ENCODE assay signal across 14 cellular contexts in the genomic region with DNA sequence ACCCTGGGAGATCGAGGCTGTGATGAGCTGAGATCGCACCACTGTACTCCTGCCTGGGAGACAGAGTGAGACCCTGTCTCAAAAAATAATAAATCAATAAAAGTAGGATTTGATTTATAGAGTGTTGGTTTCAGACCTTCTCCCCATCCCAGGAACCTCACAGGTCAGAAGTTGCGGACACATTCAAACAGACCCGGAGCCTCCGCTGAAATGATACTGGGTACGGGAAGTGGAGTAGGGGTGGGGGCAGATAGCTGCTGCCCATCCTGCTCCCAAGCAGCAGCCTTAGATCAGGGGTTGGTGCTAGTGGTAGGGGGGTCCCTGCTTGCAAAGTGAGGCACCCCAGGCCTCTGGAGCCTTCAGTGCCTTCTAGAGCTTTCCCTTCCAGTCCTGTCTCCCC. TPM values are rescaled to one million over a fixed set of nuclear protein-coding genes. Genes with fewer than 3 reads are reported as not detected.
DNase-seq lines count a peak whose midpoint lies in the region; ATAC-seq and TF ChIP-seq lines count a peak whose summit lies in the region.
"Had no signal": no experiment of that assay in that cellular context is flagged by ENCODE, and none has a peak within 500 bp of the region (broad histone marks: within the 10 kb centered on the region; RNA-seq: fewer than 3 reads in every experiment).

No MANE protein-coding gene starts in this region.

- TF ChIP-seq CTCF in coronary artery (IDR thresholded peaks at IDR 0.05), result no peak
- no peak for TF ChIP-seq CTCF in osteoblast (IDR thresholded peaks at IDR 0.05; ENCODE audit: extremely low read depth, low read depth, low read length)
- no peak for TF ChIP-seq CTCF in thoracic aorta (IDR thresholded peaks at IDR 0.05)

- H3K79me2 ChIP-seq in osteoblast (ENCODE audit: insufficient read depth, low read length), result peaks cover 3% of the 10 kb centered on the region

- H3K9me3 ChIP-seq in osteoblast (ENCODE audit: low read depth, low read length) (no peaks in the 10 kb centered on the region), thoracic aorta (no peaks in the 10 kb centered on the region)

- CTCF ChIA-PET in activated CD8-positive, alpha-beta memory T cell treated with anti-CD3 and anti-CD28 coated beads, Interleukin-2, amount 10 ng/mL, durations not matched to agents 7 days and 5 days (lab: Charles Lee), result interaction anchor here (2.3 kb wide), 1 partner anchor 44 kb away, joined by 8 read pairs; no protein-coding TSS in a partner anchor

- H3K4me1 Mint-ChIP-seq in activated CD8-positive, alpha-beta memory T cell treated with anti-CD3 and anti-CD28 coated beads, Interleukin-2, amount 10 ng/mL, durations not matched to agents 7 days and 5 days, result peaks cover 1% of the 10 kb centered on the region

- ATAC-seq in activated CD8-positive, alpha-beta memory T cell treated with anti-CD3 and anti-CD28 coated beads, Interleukin-2, amount 10 ng/mL, durations not matched to agents 7 days and 5 days, result no peak
- ATAC-seq in thoracic aorta (ENCODE audit: insufficient number of reproducible peaks, low FRiP score, low read depth), result no peak
- ATAC-seq in GM19467 (IDR thresholded peaks at IDR 0.05; ENCODE audit: unreplicated experiment), result no peak

- peak; percentile 32 for DNase-seq in activated CD8-positive, alpha-beta memory T cell treated with anti-CD3 and anti-CD28 coated beads, Interleukin-2, amount 50 U/mL, for 48 hours
- DNase-seq in activated CD8-positive, alpha-beta memory T cell treated with anti-CD3 and anti-CD28 coated beads, Interleukin-2, amount 10 ng/mL, durations not matched to agents 7 days and 5 days, result no peak
- DNase-seq in coronary artery (ENCODE audit: low spot score) (peak; percentile 49), osteoblast (ENCODE audit: insufficient read length, low spot score, missing footprints) (peak; percentile 36), thoracic aorta (ENCODE audit: low spot score) (no peak), AML-193 (lab: John Stamatoyannopoulos, UW) (no peak)
- DNase-seq in effector CD8-positive, alpha-beta T cell (lab: John Stamatoyannopoulos, UW), result no peak
- DNase-seq: DMS 273 treated with DMSO at 0.1 percent for 48 hours, GDM1, NCI-H187 treated with DMSO at 0.1 percent for 48 hours, NCI-H446 treated with DMSO at 0.1 percent for 48 hours, OCI-M1 had no signal

- H3K9me3 Mint-ChIP-seq in activated CD8-positive, alpha-beta memory T cell treated with anti-CD3 and anti-CD28 coated beads, Interleukin-2, amount 10 ng/mL, durations not matched to agents 7 days and 5 days (ENCODE audit: low read depth), result peaks cover 2% of the 10 kb centered on the region

- H4K20me1 ChIP-seq in osteoblast (ENCODE audit: insufficient read depth, low read length), result peaks cover 27% of the 10 kb centered on the region

- H3K27ac ChIP-seq in coronary artery (peak overlapping the region; percentile 77 to 78), osteoblast (ENCODE audit: low read depth, low read length) (no peak overlapping the region), thoracic aorta (peak overlapping the region; percentile 4 to 66)
- H3K27ac ChIP-seq: C4-2B had no signal

- H3K36me3 ChIP-seq in osteoblast (ENCODE audit: insufficient read depth, low read length) (no peaks in the 10 kb centered on the region), thoracic aorta (no peaks in the 10 kb centered on the region)

- no peak overlapping the region for H3K27ac Mint-ChIP-seq in activated CD8-positive, alpha-beta memory T cell treated with anti-CD3 and anti-CD28 coated beads, Interleukin-2, amount 10 ng/mL, durations not matched to agents 7 days and 5 days

- no peaks in the 10 kb centered on the region for H3K27me3 Mint-ChIP-seq in activated CD8-positive, alpha-beta memory T cell treated with anti-CD3 and anti-CD28 coated beads, Interleukin-2, amount 10 ng/mL, durations not matched to agents 7 days and 5 days

- no peak overlapping the region for H3K4me2 ChIP-seq in osteoblast (ENCODE audit: insufficient read depth, low read length)

- H3K4me3 ChIP-seq in coronary artery (no peak overlapping the region), osteoblast (ENCODE audit: insufficient read depth, low read length) (no peak overlapping the region), thoracic aorta (no peak overlapping the region)

- H2AFZ ChIP-seq in osteoblast (ENCODE audit: low read length), result no peak overlapping the region

- H3K27me3 ChIP-seq in osteoblast (ENCODE audit: insufficient read depth, low read length), result no peaks in the 10 kb centered on the region
- H3K27me3 ChIP-seq in thoracic aorta (replicated peaks; ENCODE audit: insufficient read depth), result no peaks in the 10 kb centered on the region

- peaks cover 12% of the 10 kb centered on the region for H3K4me1 ChIP-seq in osteoblast (ENCODE audit: insufficient read depth, low read length)
- peaks cover 25 to 62% of the 10 kb centered on the region in 2 donors for H3K4me1 ChIP-seq in thoracic aorta (ENCODE audit: control insufficient read depth in 1 of 2, low read depth in 2 of 2)

- no peaks in the 10 kb centered on the region for H3K36me3 Mint-ChIP-seq in activated CD8-positive, alpha-beta memory T cell treated with anti-CD3 and anti-CD28 coated beads, Interleukin-2, amount 10 ng/mL, durations not matched to agents 7 days and 5 days

- no peak overlapping the region for H3K4me3 Mint-ChIP-seq in activated CD8-positive, alpha-beta memory T cell treated with anti-CD3 and anti-CD28 coated beads, Interleukin-2, amount 10 ng/mL, durations not matched to agents 7 days and 5 days

RNA-seq across cellular contexts. Expression of a gene that starts 7.8 kb away (rescaled TPM):
- total RNA-seq in activated CD8-positive, alpha-beta memory T cell treated with anti-CD3 and anti-CD28 coated beads, Interleukin-2, amount 10 ng/mL, durations not matched to agents 7 days and 5 days, result 1 to 10 TPM; 2.5 to 4.6 TPM
- total RNA-seq in osteoblast (5.4 and 6.8 TPM in 2 replicates), thoracic aorta (10 to 100 TPM; 23.8 to 30.5 TPM)

Comparison
In these comparisons a context has a peak if more than half of its experiments do, and no peak if none do; other contexts are left out.
1. DNase-seq: peak in activated CD8-positive, alpha-beta memory T cell treated with anti-CD3 and anti-CD28 coated beads, Interleukin-2, amount 50 U/mL, for 48 hours (single experiment), coronary artery (single experiment) and osteoblast (single experiment); none in activated CD8-positive, alpha-beta memory T cell treated with anti-CD3 and anti-CD28 coated beads, Interleukin-2, amount 10 ng/mL, durations not matched to agents 7 days and 5 days (single experiment), thoracic aorta (single experiment), AML-193 (0 of 2) and effector CD8-positive, alpha-beta T cell (single experiment).